ENCODE assay signal across 8 cellular contexts in genomic region chr1:181424786-181425403, GRCh38. TPM values are rescaled to one million over a fixed set of nuclear protein-coding genes. Genes with fewer than 3 reads are reported as not detected.
DNase-seq lines count a peak whose midpoint lies in the region; ATAC-seq and TF ChIP-seq lines count a peak whose summit lies in the region.

No MANE protein-coding gene starts in this region.

- H3K9me3 ChIP-seq in DND-41 (ENCODE audit: insufficient read depth, low read length, severe bottlenecking) (no peaks in the 10 kb centered on the region), lower lobe of right lung (no peaks in the 10 kb centered on the region)

- peak overlapping the region; percentile 47; the same call in 1 of the 2 replicates for H3K4me2 ChIP-seq in DND-41 (ENCODE audit: insufficient read depth, low read length)

- peak overlapping the region; percentile 53 for H2AFZ ChIP-seq in DND-41 (ENCODE audit: low read depth, low read length)

- H3K79me2 ChIP-seq in DND-41 (ENCODE audit: insufficient read depth, low read length), result no peaks in the 10 kb centered on the region

- H4K20me1 ChIP-seq in DND-41 (ENCODE audit: insufficient read depth, low read length), result no peaks in the 10 kb centered on the region

- peak; percentile 99 for TF ChIP-seq CTCF in DND-41 (IDR thresholded peaks at IDR 0.05; ENCODE audit: borderline replicate concordance, extremely low read depth, low read length, poor library complexity, severe bottlenecking)
- TF ChIP-seq CTCF in dorsolateral prefrontal cortex (IDR thresholded peaks at IDR 0.05 in 54 of 56, conservative IDR thresholded peaks at IDR 0.05 in 2 of 56; ENCODE audit: low read depth in 1 of 56, partially characterized antibody in 56 of 56), result peak; percentile 97 to 100 (median 99)
- TF ChIP-seq CTCF in lower lobe of right lung (IDR thresholded peaks at IDR 0.05), result peak; percentile 96

- H3K4me3 ChIP-seq in DND-41 (ENCODE audit: low read depth in 1 of 2, low read length in 2 of 2) (no peak overlapping the region), dorsolateral prefrontal cortex (peak overlapping the region in 20 of 59 donors; percentile 11 to 46 (median 32)), lower lobe of right lung (no peak overlapping the region)

- H3K36me3 ChIP-seq in DND-41 (ENCODE audit: insufficient read depth, low read length) (no peaks in the 10 kb centered on the region), lower lobe of right lung (no peaks in the 10 kb centered on the region)

- H3K27me3 ChIP-seq in DND-41 (ENCODE audit: insufficient read depth, low read length, poor library complexity) (peaks cover 16% of the 10 kb centered on the region), dorsolateral prefrontal cortex (peaks cover 0 to 6% (median 0%) of the 10 kb centered on the region in 45 donors), lower lobe of right lung (ENCODE audit: low read depth) (peaks cover 9% of the 10 kb centered on the region)

- intact Hi-C loops in dorsolateral prefrontal cortex (cut with DNase I) (loop anchor here (1.0 to 10.0 kb wide), 3 partner anchors 235 to 900 kb away; no protein-coding TSS in a partner anchor), lower lobe of right lung (cut with DNase I) (loop anchor here (10.0 kb wide), 1 partner anchor 230 kb away; no protein-coding TSS in a partner anchor)

- no peak overlapping the region for H3K9ac ChIP-seq in DND-41 (ENCODE audit: low read depth, low read length)

- DNase-seq in DND-41 (peak; percentile 79), NCI-H526 treated with DMSO at 0.1 percent for 48 hours (lab: John Stamatoyannopoulos, UW) (peak; percentile 85), dorsolateral prefrontal cortex (peak; percentile 60 to 85 (median 75)), lower lobe of right lung (peak; percentile 74)
- peak; percentile 67 to 77 for DNase-seq in activated CD4-positive, alpha-beta T cell treated with anti-CD3 and anti-CD28 coated beads, Interleukin-2, amount 50 U/mL, for 24 hours (ENCODE audit: low read depth in 1 of 2, low spot score in 1 of 2)
- DNase-seq in stimulated activated CD8-positive, alpha-beta memory T cell treated with anti-CD3 and anti-CD28 coated beads, Interleukin-15, amount 100 ng/mL, for 1 hour (ENCODE audit: low read depth), result peak; percentile 66

- ATAC-seq in DND-41 (ENCODE audit: insufficient read depth, low read depth) (peak; percentile 76), HG03175 (IDR thresholded peaks at IDR 0.05; ENCODE audit: unreplicated experiment) (peak; percentile 64), lower lobe of right lung (peak; percentile 68 to 76), GM21737 (IDR thresholded peaks at IDR 0.05; ENCODE audit: unreplicated experiment) (no peak)

- H3K27ac ChIP-seq in DND-41 (ENCODE audit: low read length) (no peak overlapping the region), dorsolateral prefrontal cortex (peak overlapping the region in 1 of 59 donors; percentile 31), lower lobe of right lung (no peak overlapping the region)

- H3K4me1 ChIP-seq in DND-41 (ENCODE audit: insufficient read depth, low read length) (peaks cover 6% of the 10 kb centered on the region; the same call in 1 of the 2 replicates), lower lobe of right lung (no peaks in the 10 kb centered on the region)

RNA-seq across cellular contexts. Expression of gene CACNA1E, which starts 58.4 kb away (rescaled TPM):
- total RNA-seq in dorsolateral prefrontal cortex, result 100 to 1,000 TPM in 6 of 120 experiments, 10 to 100 TPM in 114; 27.1 to 108 (median 81.3) TPM
- total RNA-seq in lower lobe of right lung, result 0.27 TPM

Comparison
In these comparisons a context has a peak if more than half of its experiments do, and no peak if none do; other contexts are left out.
1. RNA of gene CACNA1E, which starts 58.4 kb away (total RNA-seq): 27.1 to 108 TPM in dorsolateral prefrontal cortex; 0.27 TPM in lower lobe of right lung (single experiment); every median in the first group is over 10 times any median in the second.
2. Peak in every context shown above with its lines, with median percentiles within 50 percentile points of each other: DNase-seq and CTCF ChIP-seq.